In the genomic region with DNA sequence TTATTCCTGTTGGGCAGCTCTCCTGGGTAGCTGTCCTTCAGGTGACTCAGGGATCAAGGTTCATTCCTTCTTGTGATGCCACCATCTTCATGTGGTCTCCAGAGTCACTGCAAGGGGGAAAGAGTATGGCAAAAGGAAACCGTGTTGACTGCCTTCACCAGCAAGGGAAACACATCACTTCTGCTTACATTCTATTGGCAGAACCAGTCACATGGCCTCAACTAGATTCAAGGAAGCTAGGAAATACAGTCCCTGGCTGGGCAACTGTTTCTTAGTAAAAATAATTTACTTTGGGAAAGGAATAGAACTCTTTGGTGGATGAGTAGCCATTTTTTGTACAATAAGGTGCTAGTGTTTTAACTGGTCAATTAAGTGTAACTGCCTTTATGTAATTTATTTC, we compare ENCODE assay signal across 19 cellular contexts. TPM values are rescaled to one million over a fixed set of nuclear protein-coding genes. Genes with fewer than 3 reads are reported as not detected.
DNase-seq lines count a peak whose midpoint lies in the region; ATAC-seq and TF ChIP-seq lines count a peak whose summit lies in the region.
"Had no signal": no experiment of that assay in that cellular context is flagged by ENCODE, and none has a peak within 500 bp of the region (broad histone marks: within the 10 kb centered on the region; RNA-seq: fewer than 3 reads in every experiment).

No MANE protein-coding gene starts in this region.

- no peak overlapping the region for H2AFZ ChIP-seq in HCT116 (ENCODE audit: low read depth, low read length, poor library complexity, severe bottlenecking)
- H2AFZ ChIP-seq in hepatocyte = no peak overlapping the region
- H2AFZ ChIP-seq in MM.1S (ENCODE audit: low read length) = no peak overlapping the region
- H2AFZ ChIP-seq: PC-9 had no signal

- intact Hi-C loops in HCT116 (cut with micrococcal nuclease) = loop anchor here (10.0 kb wide), 1 partner anchor 357 kb away; no protein-coding TSS in a partner anchor

- H4K20me1 ChIP-seq in HCT116 (ENCODE audit: insufficient read depth) = no peaks in the 10 kb centered on the region
- H4K20me1 ChIP-seq in hepatocyte (ENCODE audit: insufficient read depth, poor library complexity, severe bottlenecking) = peaks cover 2% of the 10 kb centered on the region
- H4K20me1 ChIP-seq in MM.1S (ENCODE audit: insufficient read depth, low read length) = no peaks in the 10 kb centered on the region

- H3K36me3 ChIP-seq in HCT116 (ENCODE audit: control insufficient read depth in 1 of 2, insufficient read depth in 2 of 2, low read length in 2 of 2) (no peaks in the 10 kb centered on the region), hepatocyte (replicated peaks; ENCODE audit: insufficient read depth, low read depth) (no peaks in the 10 kb centered on the region), MM.1S (replicated peaks; ENCODE audit: insufficient read depth, low read length) (no peaks in the 10 kb centered on the region)
- H3K36me3 ChIP-seq: SJSA1 had no signal

- peak; percentile 12 for DNase-seq in CD1c-positive myeloid dendritic cell (ENCODE audit: extremely low spot score)
- peak; percentile 6 for DNase-seq in HCT116 (ENCODE audit: low read depth, low spot score)
- DNase-seq in NB4 (ENCODE audit: low read depth) = peak; percentile 10
- peak; percentile 38 for DNase-seq in hepatocyte (ENCODE audit: low spot score)
- no peak for DNase-seq in T1000 (lab: John Stamatoyannopoulos, UW)
- no peak for DNase-seq in MM.1S
- no peak for DNase-seq in GM13976 (ENCODE audit: low spot score)
- DNase-seq: C1 segment of cervical spinal cord, DMS79, H9, KBM-7, NCI-H1436, NCI-H2029, NCI-H2171 treated with DMSO at 0.1 percent for 48 hours, NCI-H748 treated with DMSO at 0.1 percent for 48 hours had no signal

- H3K9me2 ChIP-seq in HCT116 (ENCODE audit: insufficient read depth) = no peaks in the 10 kb centered on the region
- no peaks in the 10 kb centered on the region for H3K9me2 ChIP-seq in hepatocyte (replicated peaks; ENCODE audit: insufficient read depth)
- no peaks in the 10 kb centered on the region for H3K9me2 ChIP-seq in MM.1S (replicated peaks; ENCODE audit: insufficient read depth, low read length)

- POLR2A ChIA-PET in HCT116 (lab: Charles Lee) = no interaction called here

- no TSS peak for BruUV-seq in HCT116 (replicated peaks; lab: Mats Ljungman, UMichigan)

- H3K4me2 ChIP-seq in HCT116 (ENCODE audit: low read length) = peak overlapping the region; percentile 37; the same call in 1 of the 2 replicates
- H3K4me2 ChIP-seq in hepatocyte = no peak overlapping the region
- H3K4me2 ChIP-seq in MM.1S (ENCODE audit: low read depth, low read length) = no peak overlapping the region
- H3K4me2 ChIP-seq: PC-9 had no signal

- H3K27me3 ChIP-seq in HCT116 (ENCODE audit: insufficient read depth, low read length) (no peaks in the 10 kb centered on the region), hepatocyte (no peaks in the 10 kb centered on the region), MM.1S (replicated peaks; ENCODE audit: insufficient read depth, low read length) (no peaks in the 10 kb centered on the region)

- H3K4me1 ChIP-seq in HCT116 (ENCODE audit: control insufficient read depth in 1 of 2, insufficient read depth in 2 of 2, low read length in 2 of 2) (peaks cover 0 to 16% of the 10 kb centered on the region in 2 experiments; a peak in 2 of 4 replicates), hepatocyte (ENCODE audit: insufficient read depth) (peaks cover 5% of the 10 kb centered on the region), MM.1S (ENCODE audit: low read length) (0 out of 2 replicates have a peak, but pooled peaks cover 5% of the 10 kb centered on the region)

- in situ Hi-C loops in GM13976 (cut with MboI; ENCODE audit: low sequenced_read_pairs, unreplicated experiment) = loop anchor here (10.0 kb wide), 1 partner anchor 167 kb away; no protein-coding TSS in a partner anchor

- CTCF ChIA-PET in HCT116 (lab: Charles Lee) = no interaction called here

- TF ChIP-seq POLR2A in HCT116 (IDR thresholded peaks at IDR 0.05; ENCODE audit: borderline replicate concordance, extremely low read depth, insufficient read depth, insufficient read length) = no peak
- TF ChIP-seq POLR2A in NB4 (IDR thresholded peaks at IDR 0.05; ENCODE audit: extremely low read depth, insufficient read length) = no peak

- H3K4me3 ChIP-seq in HCT116 (replicated peaks in 1 of 2; ENCODE audit: low read depth in 1 of 2, low read length in 2 of 2) = no peak overlapping the region
- H3K4me3 ChIP-seq in NB4 (ENCODE audit: low read depth, low read length) = no peak overlapping the region
- no peak overlapping the region for H3K4me3 ChIP-seq in hepatocyte
- H3K4me3 ChIP-seq in MM.1S (ENCODE audit: low read length) = no peak overlapping the region
- H3K4me3 ChIP-seq: PC-9, SJSA1 had no signal

- H3K27ac ChIP-seq in HCT116 (ENCODE audit: low read depth, low read length) (no peak overlapping the region), hepatocyte (peak overlapping the region; percentile 35), MM.1S (ENCODE audit: low read length) (no peak overlapping the region)
- H3K27ac ChIP-seq: HL-60, PC-9, SJSA1 had no signal

- no peaks in the 10 kb centered on the region for H3F3A ChIP-seq in MM.1S (ENCODE audit: insufficient read depth, low read length)

- RAD21 ChIA-PET in HCT116 (lab: Charles Lee; ENCODE audit: low non-redundant PET in 1 of 2, low total read pairs in 2 of 2, uncharacterized antibody in 2 of 2, unreplicated experiment in 2 of 2) = no interaction called here

- no peak for TF ChIP-seq CTCF in HCT116 (IDR thresholded peaks at IDR 0.05 in 2 of 3, conservative IDR thresholded peaks at IDR 0.05 in 1 of 3; ENCODE audit: borderline replicate concordance in 1 of 3, insufficient read depth in 1 of 3, low read depth in 2 of 3, low read length in 2 of 3)
- no peak for TF ChIP-seq CTCF in NB4 (IDR thresholded peaks at IDR 0.05; ENCODE audit: low read depth, low read length)
- TF ChIP-seq CTCF in hepatocyte (IDR thresholded peaks at IDR 0.05; ENCODE audit: poor library complexity) = no peak
- no peak for TF ChIP-seq CTCF in MM.1S (IDR thresholded peaks at IDR 0.05; ENCODE audit: low read length)
- TF ChIP-seq CTCF in GM13976 (IDR thresholded peaks at IDR 0.05; ENCODE audit: borderline replicate concordance, control extremely low read depth, extremely low read depth, insufficient read depth, missing control alignments) = no peak

- ATAC-seq in HCT116 (peak; percentile 41; the same call in 1 of the 2 replicates), HG02763 (IDR thresholded peaks at IDR 0.05; ENCODE audit: unreplicated experiment) (no peak)

- no peak for TF ChIP-seq RAD21 in HCT116 (IDR thresholded peaks at IDR 0.05; ENCODE audit: low read depth)

- H3K9ac ChIP-seq in HCT116 (ENCODE audit: low read length) (no peak overlapping the region), MM.1S (ENCODE audit: low read length) (no peak overlapping the region)

- WGBS in hepatocyte (ENCODE audit: low lambda C conversion rate, missing lambda C conversion rate) = 89% methylated on average over 1 of the region's 1 CpG

- H3K9me3 ChIP-seq in HCT116 (ENCODE audit: control insufficient read depth in 1 of 2, insufficient read depth in 1 of 2, low read depth in 1 of 2, low read length in 2 of 2) (no peaks in the 10 kb centered on the region), hepatocyte (ENCODE audit: low read depth) (no peaks in the 10 kb centered on the region), MM.1S (replicated peaks; ENCODE audit: insufficient read depth, low read length) (no peaks in the 10 kb centered on the region)
- H3K9me3 ChIP-seq: SJSA1 had no signal

- no peaks in the 10 kb centered on the region for H3K79me2 ChIP-seq in HCT116 (ENCODE audit: insufficient read depth, low read length)
- peaks cover 64% of the 10 kb centered on the region for H3K79me2 ChIP-seq in hepatocyte
- no peaks in the 10 kb centered on the region for H3K79me2 ChIP-seq in MM.1S (ENCODE audit: low read length)

TF ChIP-seq in HCT116, 20 proteins besides CTCF, POLR2A, EP300 and RAD21 (continues in another document):
- TF ChIP-seq EGR1 (IDR thresholded peaks at IDR 0.05; ENCODE audit: low read depth) = no peak
- TF ChIP-seq, protein P1, sequence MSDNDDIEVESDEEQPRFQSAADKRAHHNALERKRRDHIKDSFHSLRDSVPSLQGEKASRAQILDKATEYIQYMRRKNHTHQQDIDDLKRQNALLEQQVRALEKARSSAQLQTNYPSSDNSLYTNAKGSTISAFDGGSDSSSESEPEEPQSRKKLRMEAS (IDR thresholded peaks at IDR 0.05) = no peak
- TF ChIP-seq FOSL1 (IDR thresholded peaks at IDR 0.05; ENCODE audit: low read depth) = no peak
- TF ChIP-seq, protein P2, sequence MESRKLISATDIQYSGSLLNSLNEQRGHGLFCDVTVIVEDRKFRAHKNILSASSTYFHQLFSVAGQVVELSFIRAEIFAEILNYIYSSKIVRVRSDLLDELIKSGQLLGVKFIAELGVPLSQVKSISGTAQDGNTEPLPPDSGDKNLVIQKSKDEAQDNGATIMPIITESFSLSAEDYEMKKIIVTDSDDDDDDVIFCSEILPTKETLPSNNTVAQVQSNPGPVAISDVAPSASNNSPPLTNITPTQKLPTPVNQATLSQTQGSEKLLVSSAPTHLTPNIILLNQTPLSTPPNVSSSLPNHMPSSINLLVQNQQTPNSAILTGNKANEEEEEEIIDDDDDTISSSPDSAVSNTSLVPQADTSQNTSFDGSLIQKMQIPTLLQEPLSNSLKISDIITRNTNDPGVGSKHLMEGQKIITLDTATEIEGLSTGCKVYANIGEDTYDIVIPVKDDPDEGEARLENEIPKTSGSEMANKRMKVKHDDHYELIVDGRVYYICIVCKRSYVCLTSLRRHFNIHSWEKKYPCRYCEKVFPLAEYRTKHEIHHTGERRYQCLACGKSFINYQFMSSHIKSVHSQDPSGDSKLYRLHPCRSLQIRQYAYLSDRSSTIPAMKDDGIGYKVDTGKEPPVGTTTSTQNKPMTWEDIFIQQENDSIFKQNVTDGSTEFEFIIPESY (IDR thresholded peaks at IDR 0.05; ENCODE audit: extremely low read depth, insufficient replicate concordance, low read length) = no peak
- no peak for TF ChIP-seq ZNF274 (IDR thresholded peaks at IDR 0.05; ENCODE audit: low read depth, low read length)
- no peak for TF ChIP-seq ZFX (IDR thresholded peaks at IDR 0.05)
- TF ChIP-seq ELF1 (IDR thresholded peaks at IDR 0.05; ENCODE audit: borderline replicate concordance, low read depth) = no peak
- TF ChIP-seq SIN3A (IDR thresholded peaks at IDR 0.05; ENCODE audit: low read depth) = no peak
- no peak for TF ChIP-seq TCF7L2 (IDR thresholded peaks at IDR 0.05; ENCODE audit: borderline replicate concordance, extremely low read depth, insufficient read depth, insufficient read length)

RNA-seq across cellular contexts. Expression of a gene that starts 5.3 kb away (rescaled TPM):
- total RNA-seq in HCT116 (2021; ENCODE audit: unreplicated experiment) = 9.9 TPM
- 6.6 and 7.1 TPM in 2 replicates for polyA plus RNA-seq in HCT116 (2012)
- 20.9 and 30.2 TPM in 2 replicates for total RNA-seq in hepatocyte
- 9.3 and 12.2 TPM in 2 replicates for polyA plus RNA-seq in hepatocyte

RNA-seq across cellular contexts. Expression of a gene that starts 26.2 kb away (rescaled TPM):
- total RNA-seq in HCT116 (2021; ENCODE audit: unreplicated experiment) = 15.9 TPM
- polyA plus RNA-seq in HCT116 (2012) = 7.7 and 7.8 TPM in 2 replicates
- 22.5 and 28.1 TPM in 2 replicates for total RNA-seq in hepatocyte
- polyA plus RNA-seq in hepatocyte = 9.4 and 11.8 TPM in 2 replicates
- total RNA-seq: PC-9, SJSA1 had no signal

Comparison
In these comparisons a context has a peak if more than half of its experiments do, and no peak if none do; other contexts are left out.
1. DNase-seq: peak in CD1c-positive myeloid dendritic cell (single experiment), HCT116 (single experiment), NB4 (single experiment) and hepatocyte (single experiment); none in T1000 (single experiment), MM.1S (single experiment) and GM13976 (single experiment).